In genomic region chr11:58582437-58582836, GRCh38 we compare ENCODE assay signal across 19 cellular contexts. TPM values are rescaled to one million over a fixed set of nuclear protein-coding genes. Genes with fewer than 3 reads are reported as not detected.
DNase-seq lines count a peak whose midpoint lies in the region; ATAC-seq, FAIRE-seq and TF ChIP-seq lines count a peak whose summit lies in the region.
"Had no signal": no experiment of that assay in that cellular context is flagged by ENCODE, and none has a peak within 500 bp of the region (broad histone marks: within the 10 kb centered on the region; RNA-seq: fewer than 3 reads in every experiment).

No MANE protein-coding gene starts in this region.

- H3K4me3 ChIP-seq in Loucy (ENCODE audit: low read length, poor library complexity, severe bottlenecking): peak overlapping the region; percentile 94
- H3K4me3 ChIP-seq in astrocyte (ENCODE audit: insufficient read depth, low read depth, low read length): no peak overlapping the region
- H3K4me3 ChIP-seq in psoas muscle: peak overlapping the region; percentile 92
- H3K4me3 ChIP-seq: esophagus squamous epithelium, Peyer's patch, prostate gland, thoracic aorta had no signal

- peaks cover 28% of the 10 kb centered on the region; the same call in 1 of the 2 replicates for H3K36me3 ChIP-seq in Loucy (ENCODE audit: insufficient read depth, low read length)
- peaks cover 8% of the 10 kb centered on the region for H3K36me3 ChIP-seq in astrocyte (ENCODE audit: insufficient read depth, low read length)
- H3K36me3 ChIP-seq in psoas muscle (ENCODE audit: insufficient read depth in 1 of 2, low read depth in 1 of 2): peaks cover 0 to 16% of the 10 kb centered on the region in 2 donors
- H3K36me3 ChIP-seq: prostate gland, thoracic aorta had no signal

- H3K27ac Mint-ChIP-seq in activated T-cell treated with anti-CD3 and anti-CD28 coated beads, Interleukin-2, amount 50 U/mL, for 24 hours: no peak overlapping the region
- no peak overlapping the region for H3K27ac Mint-ChIP-seq in astrocyte (ENCODE audit: unreplicated experiment)
- H3K27ac Mint-ChIP-seq: dendritic cell treated with granulocyte-macrophage colony-stimulating factor and Interleukin-4, amounts not matched to agents 40 ng/mL and 50 ng/mL, for 4 days; T-cell had no signal

- H3K4me1 Mint-ChIP-seq in activated T-cell treated with anti-CD3 and anti-CD28 coated beads, Interleukin-2, amount 50 U/mL, for 24 hours (ENCODE audit: low read depth): peaks cover 61% of the 10 kb centered on the region
- H3K4me1 Mint-ChIP-seq in astrocyte (ENCODE audit: low read depth, unreplicated experiment): peaks cover 19% of the 10 kb centered on the region

- no peak overlapping the region for H3K27ac ChIP-seq in astrocyte (ENCODE audit: low read depth, low read length)
- no peak overlapping the region for H3K27ac ChIP-seq in psoas muscle
- H3K27ac ChIP-seq: esophagus squamous epithelium, Peyer's patch, prostate gland had no signal

- no peaks in the 10 kb centered on the region for H3K27me3 Mint-ChIP-seq in activated T-cell treated with anti-CD3 and anti-CD28 coated beads, Interleukin-2, amount 50 U/mL, for 24 hours
- no peaks in the 10 kb centered on the region for H3K27me3 Mint-ChIP-seq in astrocyte (ENCODE audit: low read depth, unreplicated experiment)
- H3K27me3 Mint-ChIP-seq: dendritic cell treated with granulocyte-macrophage colony-stimulating factor and Interleukin-4, amounts not matched to agents 40 ng/mL and 50 ng/mL, for 4 days; T-cell had no signal

- H3K9me2 ChIP-seq in Loucy (replicated peaks; ENCODE audit: low read depth, low read length): no peaks in the 10 kb centered on the region

- H3K9ac ChIP-seq in Loucy (ENCODE audit: low read depth, low read length, poor library complexity, severe bottlenecking) (peak overlapping the region; percentile 99), astrocyte (ENCODE audit: low read length) (no peak overlapping the region)

- H3K36me3 Mint-ChIP-seq in activated T-cell treated with anti-CD3 and anti-CD28 coated beads, Interleukin-2, amount 50 U/mL, for 24 hours (ENCODE audit: low read depth): peaks cover 88% of the 10 kb centered on the region
- no peaks in the 10 kb centered on the region for H3K36me3 Mint-ChIP-seq in astrocyte (ENCODE audit: low read depth, unreplicated experiment)

- FAIRE-seq in astrocyte (lab: Jason Lieb, UNC): no peak

- TF ChIP-seq CTCF in Loucy (conservative IDR thresholded peaks at IDR 0.05; ENCODE audit: low read length) (no peak), astrocyte (IDR thresholded peaks at IDR 0.05; ENCODE audit: insufficient read depth, low read depth, low read length) (no peak), psoas muscle (IDR thresholded peaks at IDR 0.05) (no peak)

- H3K79me2 ChIP-seq in Loucy (ENCODE audit: insufficient read depth, low read length) (peaks cover 84% of the 10 kb centered on the region), astrocyte (ENCODE audit: insufficient read depth, low read length) (peaks cover 81% of the 10 kb centered on the region)

- H3K4me1 ChIP-seq in Loucy (ENCODE audit: insufficient read depth, low read length, poor library complexity, severe bottlenecking) (peaks cover 53% of the 10 kb centered on the region), astrocyte (ENCODE audit: insufficient read depth, low read length) (peaks cover 6% of the 10 kb centered on the region), psoas muscle (peaks cover 63% of the 10 kb centered on the region)
- H3K4me1 ChIP-seq: prostate gland had no signal

- intact Hi-C loops in psoas muscle (cut with DNase I): loop anchor here in 1 of 2 donors (5.0 kb wide), 1 partner anchor 35 kb away; no protein-coding TSS in a partner anchor

- no peak for DNase-seq in activated T-cell treated with anti-CD3 and anti-CD28 coated beads, Interleukin-2, amount 50 U/mL, for 24 hours
- no peak for DNase-seq in activated T-cell treated with anti-CD3 and anti-CD28 coated beads, Interleukin-2, amount 50 U/mL, for 1 hour
- no peak for DNase-seq in astrocyte (ENCODE audit: low read depth)
- no peak for DNase-seq in psoas muscle
- no peak for DNase-seq in activated effector memory CD4-positive, alpha-beta T cell treated with Interleukin-2 at 50 U/mL for 16 hours
- DNase-seq in amniotic stem cell (lab: John Stamatoyannopoulos, UW): no peak
- DNase-seq: Caco-2; esophagus squamous epithelium; left cardiac atrium; NCI-H187 treated with DMSO at 0.1 percent for 48 hours; NCI-H510A; Peyer's patch; stimulated activated CD4-positive, alpha-beta T cell treated with anti-CD3 and anti-CD28 coated beads, Interleukin-15, amount 100 ng/mL, for 24 hours; T-cell had no signal

- WGBS in psoas muscle, 3 donors: 89 to 92% (median 91%) methylated on average over 1 of the region's 1 CpG

- peak overlapping the region; percentile 90 for H3K4me3 Mint-ChIP-seq in activated T-cell treated with anti-CD3 and anti-CD28 coated beads, Interleukin-2, amount 50 U/mL, for 24 hours
- H3K4me3 Mint-ChIP-seq in astrocyte (ENCODE audit: unreplicated experiment): peak overlapping the region; percentile 25
- H3K4me3 Mint-ChIP-seq: dendritic cell treated with granulocyte-macrophage colony-stimulating factor and Interleukin-4, amounts not matched to agents 40 ng/mL and 50 ng/mL, for 4 days had no signal

- peaks cover 4% of the 10 kb centered on the region for H3F3A ChIP-seq in Loucy (ENCODE audit: low read depth)

- H3K9me3 ChIP-seq in Loucy (ENCODE audit: insufficient read depth, low read depth, low read length) (no peaks in the 10 kb centered on the region), astrocyte (ENCODE audit: insufficient read depth, low read depth, low read length) (no peaks in the 10 kb centered on the region), psoas muscle (no peaks in the 10 kb centered on the region)
- H3K9me3 ChIP-seq: Caco-2, esophagus squamous epithelium, Peyer's patch, prostate gland, thoracic aorta had no signal

- ATAC-seq in psoas muscle (no peak), GM18858 (IDR thresholded peaks at IDR 0.05; ENCODE audit: unreplicated experiment) (no peak)
- ATAC-seq: left cardiac atrium, T-cell had no signal

- H3K9me3 Mint-ChIP-seq in activated T-cell treated with anti-CD3 and anti-CD28 coated beads, Interleukin-2, amount 50 U/mL, for 24 hours: no peaks in the 10 kb centered on the region
- H3K9me3 Mint-ChIP-seq in astrocyte (ENCODE audit: unreplicated experiment): no peaks in the 10 kb centered on the region
- H3K9me3 Mint-ChIP-seq: dendritic cell treated with granulocyte-macrophage colony-stimulating factor and Interleukin-4, amounts not matched to agents 40 ng/mL and 50 ng/mL, for 4 days; T-cell had no signal

- H3K4me2 ChIP-seq in Loucy (ENCODE audit: low read depth, low read length, poor library complexity, severe bottlenecking): peak overlapping the region; percentile 97
- H3K4me2 ChIP-seq in astrocyte (ENCODE audit: low read length): no peak overlapping the region

- H4K20me1 ChIP-seq in Loucy (ENCODE audit: insufficient read depth, low read length, poor library complexity, severe bottlenecking) (peaks cover 78% of the 10 kb centered on the region), astrocyte (ENCODE audit: insufficient read depth, low read length) (peaks cover 46% of the 10 kb centered on the region)

- H3K27me3 ChIP-seq in Loucy (ENCODE audit: insufficient read depth, low read length, poor library complexity, severe bottlenecking) (peaks cover 4% of the 10 kb centered on the region), astrocyte (ENCODE audit: insufficient read depth, low read length) (no peaks in the 10 kb centered on the region), psoas muscle (ENCODE audit: insufficient read depth in 3 of 3, low read length in 2 of 3) (no peaks in the 10 kb centered on the region)
- H3K27me3 ChIP-seq: esophagus squamous epithelium, Peyer's patch had no signal

- H2AFZ ChIP-seq in Loucy (ENCODE audit: low read length): no peak overlapping the region
- H2AFZ ChIP-seq in astrocyte (ENCODE audit: low read depth, low read length): no peak overlapping the region

RNA-seq across cellular contexts. Expression of gene ZFP91, which starts 3.6 kb away (rescaled TPM):
- total RNA-seq in astrocyte: 38.1 and 40.1 TPM in 2 replicates
- 10 to 100 TPM; 68.3 to 94.1 (median 79.4) TPM for total RNA-seq in psoas muscle
- 10 to 100 TPM; 27.8 to 88.7 (median 49.4) TPM for polyA plus RNA-seq in psoas muscle

RNA-seq across cellular contexts. Expression of gene LPXN, which starts 6.8 kb away (rescaled TPM):
- total RNA-seq in astrocyte (3.6 and 3.7 TPM in 2 replicates), psoas muscle (1 to 10 TPM; 2.4 to 4.7 (median 2.7) TPM)
- 1 to 10 TPM in 2 of 3 donors, under 1 TPM in 1; 0.73 to 3.4 (median 3.0) TPM for polyA plus RNA-seq in psoas muscle

RNA-seq across cellular contexts. Expression of gene CNTF, which starts 40.0 kb away (rescaled TPM):
- total RNA-seq in astrocyte (1.4 and 1.7 TPM in 2 replicates), psoas muscle (1 to 10 TPM; 1.1 to 5.7 (median 3.8) TPM)
- polyA plus RNA-seq in psoas muscle: 10 to 100 TPM in 1 of 3 donors, 1 to 10 TPM in 2; 1.3 to 21.2 (median 1.9) TPM
